In genomic region chr4:26857278-26858034, GRCh38 we compare ENCODE assay signal across 8 cellular contexts. TPM values are rescaled to one million over a fixed set of nuclear protein-coding genes. Genes with fewer than 3 reads are reported as not detected.
DNase-seq lines count a peak whose midpoint lies in the region; ATAC-seq and TF ChIP-seq lines count a peak whose summit lies in the region.

No MANE protein-coding gene starts in this region.

- H3K4me3 ChIP-seq in BLaER1 treated with 17β-estradiol and CSF1 and Interleukin-3, amounts not matched to agents 10 nM and 100 nM = peak overlapping the region; percentile 71 to 95 (median 90)
- peak overlapping the region; percentile 68 to 81 for H3K4me3 ChIP-seq in left lung

- no peaks in the 10 kb centered on the region for H3K9me3 Mint-ChIP-seq in activated CD4-positive, alpha-beta T cell treated with anti-CD3 and anti-CD28 coated beads, Interleukin-2, amount 10 ng/mL, durations not matched to agents 7 days and 5 days

- CTCF ChIA-PET in activated CD4-positive, alpha-beta T cell treated with anti-CD3 and anti-CD28 coated beads, Interleukin-2, amount 10 ng/mL, durations not matched to agents 7 days and 5 days (lab: Charles Lee) = interaction anchor here (0.9 to 1.5 kb wide), 3 partner anchors 9 to 784 kb away, joined by 3 read pairs; no protein-coding TSS in a partner anchor

- peaks cover 23 to 39% (median 28%) of the 10 kb centered on the region in 10 experiments for H3K4me1 ChIP-seq in BLaER1 treated with 17β-estradiol and CSF1 and Interleukin-3, amounts not matched to agents 10 nM and 100 nM
- peaks cover 21 to 34% of the 10 kb centered on the region in 2 donors for H3K4me1 ChIP-seq in left lung

- H3K27me3 Mint-ChIP-seq in activated CD4-positive, alpha-beta T cell treated with anti-CD3 and anti-CD28 coated beads, Interleukin-2, amount 10 ng/mL, durations not matched to agents 7 days and 5 days = peaks cover 2% of the 10 kb centered on the region

- no peaks in the 10 kb centered on the region for H3K36me3 ChIP-seq in BLaER1 treated with 17β-estradiol and CSF1 and Interleukin-3, amounts not matched to agents 10 nM and 100 nM
- no peaks in the 10 kb centered on the region for H3K36me3 ChIP-seq in left lung

- peak overlapping the region; percentile 84 for H3K27ac Mint-ChIP-seq in activated CD4-positive, alpha-beta T cell treated with anti-CD3 and anti-CD28 coated beads, Interleukin-2, amount 10 ng/mL, durations not matched to agents 7 days and 5 days

- peak in 1 of 2 donors; percentile 41 for TF ChIP-seq CTCF in left lung (IDR thresholded peaks at IDR 0.05)

- intact Hi-C loops in left lung (cut with DNase I) = no loop called here

- peak; percentile 68 for DNase-seq in GM19240 (ENCODE audit: insufficient read length, low spot score)
- peak; percentile 26 for DNase-seq in NCI-H524 treated with DMSO at 0.1 percent for 48 hours (lab: John Stamatoyannopoulos, UW)
- peak; percentile 90 for DNase-seq in activated CD4-positive, alpha-beta T cell treated with anti-CD3 and anti-CD28 coated beads, Interleukin-2, amount 10 ng/mL, durations not matched to agents 7 days and 5 days
- peak; percentile 75 for DNase-seq in cortex of kidney (lab: John Stamatoyannopoulos, UW)
- DNase-seq in left lung = peak; percentile 92 to 98
- DNase-seq in stimulated activated CD4-positive, alpha-beta T cell treated with anti-CD3 and anti-CD28 coated beads, Interleukin-2, amount 100 ng/mL, for 24 hours = peak; percentile 90 to 91

- H3K9me3 ChIP-seq in BLaER1 treated with 17β-estradiol and CSF1 and Interleukin-3, amounts not matched to agents 10 nM and 100 nM (replicated peaks in 1 of 11) = peaks cover 0 to 11% (median 5%) of the 10 kb centered on the region in 11 experiments; a peak in 5 of 22 replicates
- H3K9me3 ChIP-seq in left lung = no peaks in the 10 kb centered on the region

- H3K4me1 Mint-ChIP-seq in activated CD4-positive, alpha-beta T cell treated with anti-CD3 and anti-CD28 coated beads, Interleukin-2, amount 10 ng/mL, durations not matched to agents 7 days and 5 days = peaks cover 34% of the 10 kb centered on the region

- peak overlapping the region; percentile 75 to 98 (median 95) for H3K9ac ChIP-seq in BLaER1 treated with 17β-estradiol and CSF1 and Interleukin-3, amounts not matched to agents 10 nM and 100 nM

- POLR2A ChIA-PET in activated CD4-positive, alpha-beta T cell treated with anti-CD3 and anti-CD28 coated beads, Interleukin-2, amount 10 ng/mL, durations not matched to agents 7 days and 5 days (lab: Charles Lee) = interaction anchor here (1.0 kb wide), 1 partner anchor 29 kb away, joined by 4 read pairs; no protein-coding TSS in a partner anchor

- H4K20me1 ChIP-seq in BLaER1 treated with 17β-estradiol and CSF1 and Interleukin-3, amounts not matched to agents 10 nM and 100 nM = peaks cover 0 to 17% (median 10%) of the 10 kb centered on the region in 11 experiments; a peak in 12 of 22 replicates

- peak overlapping the region; percentile 89 to 100 (median 96) for H3K4me2 ChIP-seq in BLaER1 treated with 17β-estradiol and CSF1 and Interleukin-3, amounts not matched to agents 10 nM and 100 nM

- ATAC-seq in HG03439 (IDR thresholded peaks at IDR 0.05; ENCODE audit: unreplicated experiment) (peak; percentile 53), left lung (peak; percentile 68)

- H3K27me3 ChIP-seq in BLaER1 treated with 17β-estradiol and CSF1 and Interleukin-3, amounts not matched to agents 10 nM and 100 nM = no peaks in the 10 kb centered on the region
- no peaks in the 10 kb centered on the region for H3K27me3 ChIP-seq in left lung

- H3K4me3 Mint-ChIP-seq in activated CD4-positive, alpha-beta T cell treated with anti-CD3 and anti-CD28 coated beads, Interleukin-2, amount 10 ng/mL, durations not matched to agents 7 days and 5 days = peak overlapping the region; percentile 82

- no peaks in the 10 kb centered on the region for H3K36me3 Mint-ChIP-seq in activated CD4-positive, alpha-beta T cell treated with anti-CD3 and anti-CD28 coated beads, Interleukin-2, amount 10 ng/mL, durations not matched to agents 7 days and 5 days (ENCODE audit: low read depth)

- peak overlapping the region; percentile 21 to 96 (median 95); a peak in 21 of 22 replicates for H3K27ac ChIP-seq in BLaER1 treated with 17β-estradiol and CSF1 and Interleukin-3, amounts not matched to agents 10 nM and 100 nM
- peak overlapping the region; percentile 96 to 97 for H3K27ac ChIP-seq in left lung

RNA-seq across cellular contexts. Expression of gene STIM2, which starts 3.2 kb away (rescaled TPM):
- 10 to 100 TPM; 56.2 to 61.0 TPM for total RNA-seq in activated CD4-positive, alpha-beta T cell treated with anti-CD3 and anti-CD28 coated beads, Interleukin-2, amount 10 ng/mL, durations not matched to agents 7 days and 5 days
- 10 to 100 TPM; 29.1 to 37.6 TPM for total RNA-seq in left lung

Comparison
In these comparisons a context has a peak if more than half of its experiments do, and no peak if none do; other contexts are left out.
1. Peak in every context shown above with its lines: DNase-seq, ATAC-seq, H3K4me3 ChIP-seq and H3K27ac ChIP-seq.
2. DNase-seq: peak in every context shown above with its lines; median percentile 95 in left lung; 90 in stimulated activated CD4-positive, alpha-beta T cell treated with anti-CD3 and anti-CD28 coated beads, Interleukin-2, amount 100 ng/mL, for 24 hours; 90 in activated CD4-positive, alpha-beta T cell treated with anti-CD3 and anti-CD28 coated beads, Interleukin-2, amount 10 ng/mL, durations not matched to agents 7 days and 5 days; 75 in cortex of kidney; 68 in GM19240; 26 in NCI-H524 treated with DMSO at 0.1 percent for 48 hours.